Comparison of ENCODE assay signal across 1 cellular context in genomic region chr7:45865594-45866410, GRCh38.
TF ChIP-seq lines count a peak whose summit lies in the region.

No MANE protein-coding gene starts in this region.

TF ChIP-seq in HepG2, 621 proteins besides CTCF, POLR2A, EP300 and RAD21 (continued from another document and continues in another):
- TF ChIP-seq ZNF292 (CRISPR knock-in tag; IDR thresholded peaks at IDR 0.05; ENCODE audit: borderline replicate concordance, low read depth), result peak; percentile 83; the same call in 1 of the 2 replicates
- no peak for TF ChIP-seq TRAFD1 (CRISPR knock-in tag; IDR thresholded peaks at IDR 0.05; ENCODE audit: borderline replicate concordance)
- TF ChIP-seq, protein P1, sequence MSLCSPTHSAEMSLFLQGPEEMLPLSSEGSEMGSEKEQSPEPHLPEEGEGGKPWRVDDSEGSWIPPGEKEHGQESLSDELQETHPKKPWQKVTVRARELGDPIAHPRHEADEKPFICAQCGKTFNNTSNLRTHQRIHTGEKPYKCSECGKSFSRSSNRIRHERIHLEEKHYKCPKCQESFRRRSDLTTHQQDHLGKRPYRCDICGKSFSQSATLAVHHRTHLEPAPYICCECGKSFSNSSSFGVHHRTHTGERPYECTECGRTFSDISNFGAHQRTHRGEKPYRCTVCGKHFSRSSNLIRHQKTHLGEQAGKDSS (CRISPR knock-in tag; IDR thresholded peaks at IDR 0.05; ENCODE audit: borderline replicate concordance, low read depth), result peak; percentile 55; the same call in 1 of the 2 replicates
- TF ChIP-seq GABPA (IDR thresholded peaks at IDR 0.05; ENCODE audit: low read depth, low read length), result no peak
- TF ChIP-seq GABPA (CRISPR knock-in tag; IDR thresholded peaks at IDR 0.05; ENCODE audit: low read depth), result no peak
- no peak for TF ChIP-seq RFX1 (IDR thresholded peaks at IDR 0.05)
- 0 out of 2 replicates have a peak, but pooled peaks have one; percentile 21 for TF ChIP-seq PHF20 (CRISPR knock-in tag; IDR thresholded peaks at IDR 0.05)
- 0 out of 2 replicates have a peak, but pooled peaks have one; percentile 20 for TF ChIP-seq ZNF317 (CRISPR knock-in tag; IDR thresholded peaks at IDR 0.05)
- no peak for TF ChIP-seq ZNF34 (CRISPR knock-in tag; IDR thresholded peaks at IDR 0.05; ENCODE audit: borderline replicate concordance)
- TF ChIP-seq ZNF598 (CRISPR knock-in tag; IDR thresholded peaks at IDR 0.05; ENCODE audit: borderline replicate concordance), result no peak; the same call in 1 of the 2 replicates
- no peak for TF ChIP-seq ELF4 (CRISPR knock-in tag; IDR thresholded peaks at IDR 0.05; ENCODE audit: borderline replicate concordance)
- no peak for TF ChIP-seq PCBP2 (optimal IDR thresholded peaks at IDR 0.05; ENCODE audit: low read depth, low read length, poor library complexity, severe bottlenecking)
- no peak for TF ChIP-seq ZNF468 (CRISPR knock-in tag; IDR thresholded peaks at IDR 0.05)
- no peak for TF ChIP-seq ZNF276 (CRISPR knock-in tag; IDR thresholded peaks at IDR 0.05; ENCODE audit: low read depth)
- no peak for TF ChIP-seq ZNF709 (CRISPR knock-in tag; IDR thresholded peaks at IDR 0.05)
- TF ChIP-seq U2AF1 (optimal IDR thresholded peaks at IDR 0.05; ENCODE audit: low read depth, low read length), result no peak
- no peak for TF ChIP-seq ZNF784 (CRISPR knock-in tag; IDR thresholded peaks at IDR 0.05; ENCODE audit: borderline replicate concordance)
- TF ChIP-seq CENPX (CRISPR knock-in tag; IDR thresholded peaks at IDR 0.05), result no peak
- TF ChIP-seq MIXL1 (CRISPR knock-in tag; IDR thresholded peaks at IDR 0.05), result no peak
- TF ChIP-seq PREB (CRISPR knock-in tag; IDR thresholded peaks at IDR 0.05), result no peak
- no peak for TF ChIP-seq MAFK (conservative IDR thresholded peaks at IDR 0.05 in 1 of 2, IDR thresholded peaks at IDR 0.05 in 1 of 2; ENCODE audit: low read length in 2 of 2)
- TF ChIP-seq, protein P2, sequence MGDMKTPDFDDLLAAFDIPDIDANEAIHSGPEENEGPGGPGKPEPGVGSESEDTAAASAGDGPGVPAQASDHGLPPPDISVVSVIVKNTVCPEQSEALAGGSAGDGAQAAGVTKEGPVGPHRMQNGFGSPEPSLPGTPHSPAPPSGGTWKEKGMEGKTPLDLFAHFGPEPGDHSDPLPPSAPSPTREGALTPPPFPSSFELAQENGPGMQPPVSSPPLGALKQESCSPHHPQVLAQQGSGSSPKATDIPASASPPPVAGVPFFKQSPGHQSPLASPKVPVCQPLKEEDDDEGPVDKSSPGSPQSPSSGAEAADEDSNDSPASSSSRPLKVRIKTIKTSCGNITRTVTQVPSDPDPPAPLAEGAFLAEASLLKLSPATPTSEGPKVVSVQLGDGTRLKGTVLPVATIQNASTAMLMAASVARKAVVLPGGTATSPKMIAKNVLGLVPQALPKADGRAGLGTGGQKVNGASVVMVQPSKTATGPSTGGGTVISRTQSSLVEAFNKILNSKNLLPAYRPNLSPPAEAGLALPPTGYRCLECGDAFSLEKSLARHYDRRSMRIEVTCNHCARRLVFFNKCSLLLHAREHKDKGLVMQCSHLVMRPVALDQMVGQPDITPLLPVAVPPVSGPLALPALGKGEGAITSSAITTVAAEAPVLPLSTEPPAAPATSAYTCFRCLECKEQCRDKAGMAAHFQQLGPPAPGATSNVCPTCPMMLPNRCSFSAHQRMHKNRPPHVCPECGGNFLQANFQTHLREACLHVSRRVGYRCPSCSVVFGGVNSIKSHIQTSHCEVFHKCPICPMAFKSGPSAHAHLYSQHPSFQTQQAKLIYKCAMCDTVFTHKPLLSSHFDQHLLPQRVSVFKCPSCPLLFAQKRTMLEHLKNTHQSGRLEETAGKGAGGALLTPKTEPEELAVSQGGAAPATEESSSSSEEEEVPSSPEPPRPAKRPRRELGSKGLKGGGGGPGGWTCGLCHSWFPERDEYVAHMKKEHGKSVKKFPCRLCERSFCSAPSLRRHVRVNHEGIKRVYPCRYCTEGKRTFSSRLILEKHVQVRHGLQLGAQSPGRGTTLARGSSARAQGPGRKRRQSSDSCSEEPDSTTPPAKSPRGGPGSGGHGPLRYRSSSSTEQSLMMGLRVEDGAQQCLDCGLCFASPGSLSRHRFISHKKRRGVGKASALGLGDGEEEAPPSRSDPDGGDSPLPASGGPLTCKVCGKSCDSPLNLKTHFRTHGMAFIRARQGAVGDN (CRISPR knock-in tag; IDR thresholded peaks at IDR 0.05), result peak; percentile 97
- 0 out of 2 replicates have a peak, but pooled peaks have one; percentile 22 for TF ChIP-seq HIC2 (CRISPR knock-in tag; IDR thresholded peaks at IDR 0.05; ENCODE audit: low read depth)
- peak; percentile 66 for TF ChIP-seq ZMYM3 (CRISPR knock-in tag; IDR thresholded peaks at IDR 0.05)
- 0 out of 2 replicates have a peak, but pooled peaks have one; percentile 13 for TF ChIP-seq GABPB1 (CRISPR knock-in tag; IDR thresholded peaks at IDR 0.05)
- TF ChIP-seq MNT (IDR thresholded peaks at IDR 0.05), result peak; percentile 7; the same call in 1 of the 2 replicates
- no peak for TF ChIP-seq ZNF136 (CRISPR knock-in tag; IDR thresholded peaks at IDR 0.05; ENCODE audit: low read depth)
- TF ChIP-seq ZEB1 (IDR thresholded peaks at IDR 0.05; ENCODE audit: insufficient replicate concordance, low read depth), result no peak
- no peak for TF ChIP-seq ZBTB7B (CRISPR knock-in tag; IDR thresholded peaks at IDR 0.05)
- TF ChIP-seq, protein P3, sequence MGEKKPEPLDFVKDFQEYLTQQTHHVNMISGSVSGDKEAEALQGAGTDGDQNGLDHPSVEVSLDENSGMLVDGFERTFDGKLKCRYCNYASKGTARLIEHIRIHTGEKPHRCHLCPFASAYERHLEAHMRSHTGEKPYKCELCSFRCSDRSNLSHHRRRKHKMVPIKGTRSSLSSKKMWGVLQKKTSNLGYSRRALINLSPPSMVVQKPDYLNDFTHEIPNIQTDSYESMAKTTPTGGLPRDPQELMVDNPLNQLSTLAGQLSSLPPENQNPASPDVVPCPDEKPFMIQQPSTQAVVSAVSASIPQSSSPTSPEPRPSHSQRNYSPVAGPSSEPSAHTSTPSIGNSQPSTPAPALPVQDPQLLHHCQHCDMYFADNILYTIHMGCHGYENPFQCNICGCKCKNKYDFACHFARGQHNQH (CRISPR knock-in tag; IDR thresholded peaks at IDR 0.05), result no peak
- no peak for TF ChIP-seq SNAI1 (CRISPR knock-in tag; IDR thresholded peaks at IDR 0.05; ENCODE audit: borderline replicate concordance)
- TF ChIP-seq, protein P4, sequence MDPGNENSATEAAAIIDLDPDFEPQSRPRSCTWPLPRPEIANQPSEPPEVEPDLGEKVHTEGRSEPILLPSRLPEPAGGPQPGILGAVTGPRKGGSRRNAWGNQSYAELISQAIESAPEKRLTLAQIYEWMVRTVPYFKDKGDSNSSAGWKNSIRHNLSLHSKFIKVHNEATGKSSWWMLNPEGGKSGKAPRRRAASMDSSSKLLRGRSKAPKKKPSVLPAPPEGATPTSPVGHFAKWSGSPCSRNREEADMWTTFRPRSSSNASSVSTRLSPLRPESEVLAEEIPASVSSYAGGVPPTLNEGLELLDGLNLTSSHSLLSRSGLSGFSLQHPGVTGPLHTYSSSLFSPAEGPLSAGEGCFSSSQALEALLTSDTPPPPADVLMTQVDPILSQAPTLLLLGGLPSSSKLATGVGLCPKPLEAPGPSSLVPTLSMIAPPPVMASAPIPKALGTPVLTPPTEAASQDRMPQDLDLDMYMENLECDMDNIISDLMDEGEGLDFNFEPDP (CRISPR knock-in tag; conservative IDR thresholded peaks at IDR 0.05), result no peak
- no peak for TF ChIP-seq BATF2 (CRISPR knock-in tag; IDR thresholded peaks at IDR 0.05)
- TF ChIP-seq MED1 (CRISPR knock-in tag; IDR thresholded peaks at IDR 0.05), result peak; percentile 89
- peak; percentile 69; the same call in 1 of the 2 replicates for TF ChIP-seq RXRB (CRISPR knock-in tag; IDR thresholded peaks at IDR 0.05; ENCODE audit: borderline replicate concordance)
- TF ChIP-seq ZFP37 (CRISPR knock-in tag; IDR thresholded peaks at IDR 0.05; ENCODE audit: borderline replicate concordance), result peak; percentile 73; the same call in 1 of the 2 replicates
- peak; percentile 9; the same call in 1 of the 2 replicates for TF ChIP-seq ZNF614 (CRISPR knock-in tag; IDR thresholded peaks at IDR 0.05; ENCODE audit: borderline replicate concordance)
